In genomic region chr22:47547881-47548630, GRCh38 we compare ENCODE assay signal across 23 cellular contexts.
A peak's percentile ranks its signal among the peaks of the same experiment; 100 is the strongest.
DNase-seq lines count a peak whose midpoint lies in the region; ATAC-seq and TF ChIP-seq lines count a peak whose summit lies in the region.
"Had no signal": no experiment of that assay in that cellular context is flagged by ENCODE, and none has a peak within 500 bp of the region (broad histone marks: within the 10 kb centered on the region; RNA-seq: fewer than 3 reads in every experiment).

No MANE protein-coding gene starts in this region.

- TF ChIP-seq CTCF in activated CD8-positive, alpha-beta T cell treated with anti-CD3 and anti-CD28 coated beads for 36 hours (IDR thresholded peaks at IDR 0.05): no peak
- no peak for TF ChIP-seq CTCF in suprapubic skin (IDR thresholded peaks at IDR 0.05)

- intact Hi-C loops in activated CD8-positive, alpha-beta T cell treated with anti-CD3 and anti-CD28 coated beads for 36 hours (cut with micrococcal nuclease): no loop called here

- peak; percentile 10 for DNase-seq in activated CD8-positive, alpha-beta T cell treated with anti-CD3 and anti-CD28 coated beads, Interleukin-2, amount 10 ng/mL, durations not matched to agents 7 days and 5 days
- no peak for DNase-seq in activated CD8-positive, alpha-beta T cell treated with anti-CD3 and anti-CD28 coated beads for 36 hours
- peak; percentile 34 to 62 for DNase-seq in cerebellar nuclear complex (lab: John Stamatoyannopoulos, UW)
- peak; percentile 35 for DNase-seq in left lobe of liver (ENCODE audit: low spot score)
- DNase-seq in suprapubic skin (ENCODE audit: low spot score in 2 of 2): peak; percentile 41 to 56
- DNase-seq in stimulated activated CD4-positive, alpha-beta T cell treated with anti-CD3 and anti-CD28 coated beads, Interleukin-4, amount 100 ng/mL, for 4 hours: no peak
- no peak for DNase-seq in NCI-H748 treated with DMSO at 0.1 percent for 48 hours (lab: John Stamatoyannopoulos, UW)
- DNase-seq: ACHN; DMS153; H7; Karpas-422; MG63; NCI-H1417 treated with DMSO at 0.1 percent for 48 hours; NCI-H2029; NCI-H226; NCI-H510A treated with DMSO at 0.1 percent for 48 hours; NCI-H774; NK-92 treated with Interleukin-12 subunit alpha and Interleukin-12 subunit beta, amount 100 ng/mL, for 24 hours had no signal

- no peaks in the 10 kb centered on the region for H3K36me3 ChIP-seq in suprapubic skin
- H3K36me3 ChIP-seq: BLaER1 treated with 17β-estradiol and CSF1 and Interleukin-3, amounts not matched to agents 10 nM and 100 nM; MG63 had no signal

- no peak overlapping the region for H3K27ac ChIP-seq in suprapubic skin
- H3K27ac ChIP-seq: 22Rv1; BLaER1 treated with 17β-estradiol and CSF1 and Interleukin-3, amounts not matched to agents 10 nM and 100 nM had no signal

- H3K9me3 ChIP-seq in suprapubic skin: no peaks in the 10 kb centered on the region
- H3K9me3 ChIP-seq: MG63 had no signal

- no peaks in the 10 kb centered on the region for H3K9me3 Mint-ChIP-seq in activated CD8-positive, alpha-beta T cell treated with anti-CD3 and anti-CD28 coated beads, Interleukin-2, amount 10 ng/mL, durations not matched to agents 7 days and 5 days (ENCODE audit: insufficient read depth)
- no peaks in the 10 kb centered on the region for H3K9me3 Mint-ChIP-seq in activated CD8-positive, alpha-beta T cell treated with anti-CD3 and anti-CD28 coated beads for 36 hours
- H3K9me3 Mint-ChIP-seq: CD8-positive, alpha-beta T cell had no signal

- TF ChIP-seq EP300 in suprapubic skin (IDR thresholded peaks at IDR 0.05): no peak

- WGBS in suprapubic skin: 80% methylated on average over 14 of the region's 19 CpGs

- H3K4me3 ChIP-seq in suprapubic skin: no peak overlapping the region
- H3K4me3 ChIP-seq: BLaER1 treated with 17β-estradiol and CSF1 and Interleukin-3, amounts not matched to agents 10 nM and 100 nM; MG63 had no signal

- H3K27me3 ChIP-seq in suprapubic skin: peaks cover 33% of the 10 kb centered on the region
- H3K27me3 ChIP-seq: BLaER1 treated with 17β-estradiol and CSF1 and Interleukin-3, amounts not matched to agents 10 nM and 100 nM; MG63 had no signal

- no peak overlapping the region for H3K4me3 Mint-ChIP-seq in activated CD8-positive, alpha-beta T cell treated with anti-CD3 and anti-CD28 coated beads, Interleukin-2, amount 10 ng/mL, durations not matched to agents 7 days and 5 days
- no peak overlapping the region for H3K4me3 Mint-ChIP-seq in activated CD8-positive, alpha-beta T cell treated with anti-CD3 and anti-CD28 coated beads for 36 hours
- H3K4me3 Mint-ChIP-seq: CD8-positive, alpha-beta T cell had no signal

- ATAC-seq in activated CD8-positive, alpha-beta T cell treated with anti-CD3 and anti-CD28 coated beads, Interleukin-2, amount 10 ng/mL, durations not matched to agents 7 days and 5 days: no peak
- ATAC-seq in activated CD8-positive, alpha-beta T cell treated with anti-CD3 and anti-CD28 coated beads for 36 hours: no peak
- ATAC-seq in left lobe of liver (no peak), HG03135 (IDR thresholded peaks at IDR 0.05; ENCODE audit: unreplicated experiment) (no peak)
- ATAC-seq: CD8-positive, alpha-beta T cell; Panc1 had no signal

- no peak for TF ChIP-seq POLR2A in suprapubic skin (IDR thresholded peaks at IDR 0.05)

- POLR2A ChIA-PET in activated CD8-positive, alpha-beta T cell treated with anti-CD3 and anti-CD28 coated beads, Interleukin-2, amount 10 ng/mL, durations not matched to agents 7 days and 5 days (lab: Charles Lee): no interaction called here
- POLR2A ChIA-PET in activated CD8-positive, alpha-beta T cell treated with anti-CD3 and anti-CD28 coated beads for 36 hours (lab: Charles Lee): no interaction called here

- no peaks in the 10 kb centered on the region for H3K36me3 Mint-ChIP-seq in activated CD8-positive, alpha-beta T cell treated with anti-CD3 and anti-CD28 coated beads, Interleukin-2, amount 10 ng/mL, durations not matched to agents 7 days and 5 days (ENCODE audit: low read depth)
- H3K36me3 Mint-ChIP-seq in activated CD8-positive, alpha-beta T cell treated with anti-CD3 and anti-CD28 coated beads for 36 hours (ENCODE audit: low read depth): no peaks in the 10 kb centered on the region
- H3K36me3 Mint-ChIP-seq: CD8-positive, alpha-beta T cell had no signal

- H3K4me1 Mint-ChIP-seq in activated CD8-positive, alpha-beta T cell treated with anti-CD3 and anti-CD28 coated beads, Interleukin-2, amount 10 ng/mL, durations not matched to agents 7 days and 5 days (ENCODE audit: low read depth): no peaks in the 10 kb centered on the region
- no peaks in the 10 kb centered on the region for H3K4me1 Mint-ChIP-seq in activated CD8-positive, alpha-beta T cell treated with anti-CD3 and anti-CD28 coated beads for 36 hours (ENCODE audit: low read depth)

- CTCF ChIA-PET in activated CD8-positive, alpha-beta T cell treated with anti-CD3 and anti-CD28 coated beads, Interleukin-2, amount 10 ng/mL, durations not matched to agents 7 days and 5 days (lab: Charles Lee): no interaction called here
- CTCF ChIA-PET in activated CD8-positive, alpha-beta T cell treated with anti-CD3 and anti-CD28 coated beads for 36 hours (lab: Charles Lee): no interaction called here

- H3K4me1 ChIP-seq in suprapubic skin: no peaks in the 10 kb centered on the region

- no peaks in the 10 kb centered on the region for H3K27me3 Mint-ChIP-seq in activated CD8-positive, alpha-beta T cell treated with anti-CD3 and anti-CD28 coated beads, Interleukin-2, amount 10 ng/mL, durations not matched to agents 7 days and 5 days (ENCODE audit: low read depth)
- no peaks in the 10 kb centered on the region for H3K27me3 Mint-ChIP-seq in activated CD8-positive, alpha-beta T cell treated with anti-CD3 and anti-CD28 coated beads for 36 hours

- no peak overlapping the region for H3K27ac Mint-ChIP-seq in activated CD8-positive, alpha-beta T cell treated with anti-CD3 and anti-CD28 coated beads, Interleukin-2, amount 10 ng/mL, durations not matched to agents 7 days and 5 days
- H3K27ac Mint-ChIP-seq in activated CD8-positive, alpha-beta T cell treated with anti-CD3 and anti-CD28 coated beads for 36 hours: no peak overlapping the region
- H3K27ac Mint-ChIP-seq: CD8-positive, alpha-beta T cell had no signal

Comparison
In these comparisons a context has a peak if more than half of its experiments do, and no peak if none do; other contexts are left out.
1. DNase-seq: peak in activated CD8-positive, alpha-beta T cell treated with anti-CD3 and anti-CD28 coated beads, Interleukin-2, amount 10 ng/mL, durations not matched to agents 7 days and 5 days (single experiment), cerebellar nuclear complex (2 of 2), left lobe of liver (single experiment) and suprapubic skin (2 of 2); none in activated CD8-positive, alpha-beta T cell treated with anti-CD3 and anti-CD28 coated beads for 36 hours (single experiment), stimulated activated CD4-positive, alpha-beta T cell treated with anti-CD3 and anti-CD28 coated beads, Interleukin-4, amount 100 ng/mL, for 4 hours (0 of 2) and NCI-H748 treated with DMSO at 0.1 percent for 48 hours (single experiment).